ENCODE assay signal across 11 cellular contexts in the genomic region with DNA sequence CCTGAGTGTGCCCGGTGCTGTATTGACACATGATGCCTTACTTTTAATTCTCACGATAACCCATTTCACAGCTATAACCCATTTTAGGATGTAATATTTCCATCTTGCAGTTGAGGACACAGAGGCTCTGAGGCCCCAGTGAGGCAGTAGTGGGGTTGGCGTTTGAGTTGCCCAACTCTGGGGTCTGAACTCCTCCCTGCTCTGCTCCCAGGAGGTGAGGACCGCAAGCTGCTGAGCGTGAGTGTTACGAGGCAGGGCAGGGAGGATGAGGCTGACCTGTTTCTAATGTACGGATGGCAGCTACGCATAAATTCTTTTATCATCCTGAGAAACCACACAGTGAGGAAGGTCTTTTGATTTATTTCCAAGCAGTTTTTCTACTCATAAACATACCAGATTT. TPM values are rescaled to one million over a fixed set of nuclear protein-coding genes. Genes with fewer than 3 reads are reported as not detected.
DNase-seq lines count a peak whose midpoint lies in the region; ATAC-seq and TF ChIP-seq lines count a peak whose summit lies in the region.
"Had no signal": no experiment of that assay in that cellular context is flagged by ENCODE, and none has a peak within 500 bp of the region (broad histone marks: within the 10 kb centered on the region; RNA-seq: fewer than 3 reads in every experiment).

No MANE protein-coding gene starts in this region.

- peaks cover 10% of the 10 kb centered on the region for H3K36me3 Mint-ChIP-seq in activated naive CD4-positive, alpha-beta T cell treated with anti-CD3 and anti-CD28 coated beads for 36 hours (ENCODE audit: low read depth)

- CTCF ChIA-PET in activated naive CD4-positive, alpha-beta T cell treated with anti-CD3 and anti-CD28 coated beads for 36 hours (lab: Charles Lee), result interaction anchor here (1.7 kb wide), 1 partner anchor 35 kb away, joined by 7 read pairs; no protein-coding TSS in a partner anchor

- H3K27ac Mint-ChIP-seq in activated naive CD4-positive, alpha-beta T cell treated with anti-CD3 and anti-CD28 coated beads for 36 hours, result peak overlapping the region; percentile 66

- no peak overlapping the region for H3K4me3 Mint-ChIP-seq in activated naive CD4-positive, alpha-beta T cell treated with anti-CD3 and anti-CD28 coated beads for 36 hours

- no peak for TF ChIP-seq POLR2A in thyroid gland (IDR thresholded peaks at IDR 0.05)

- 89 to 94% methylated on average over 8 of the region's 8 CpGs for WGBS in thyroid gland, 2 donors

- H3K27me3 Mint-ChIP-seq in activated naive CD4-positive, alpha-beta T cell treated with anti-CD3 and anti-CD28 coated beads for 36 hours (ENCODE audit: low read depth), result no peaks in the 10 kb centered on the region

- peaks cover 54% of the 10 kb centered on the region for H3K4me1 ChIP-seq in lower lobe of right lung
- peaks cover 20 to 31% of the 10 kb centered on the region in 2 donors for H3K4me1 ChIP-seq in thyroid gland

- H3K9me3 ChIP-seq in lower lobe of right lung (no peaks in the 10 kb centered on the region), thyroid gland (no peaks in the 10 kb centered on the region)

- H3K36me3 ChIP-seq in lower lobe of right lung (peaks cover 81% of the 10 kb centered on the region), thyroid gland (peaks cover 17 to 19% of the 10 kb centered on the region in 2 donors)

- no peak overlapping the region for H3K4me3 ChIP-seq in lower lobe of right lung
- no peak overlapping the region for H3K4me3 ChIP-seq in thyroid gland (replicated peaks in 1 of 3)

- H3K27ac ChIP-seq in angular gyrus (ENCODE audit: low read depth, low read length) (peak overlapping the region; percentile 98), lower lobe of right lung (peak overlapping the region; percentile 85), thyroid gland (peak overlapping the region; percentile 83 to 94 (median 88))
- H3K27ac ChIP-seq: HL-60 had no signal

- H3K27me3 ChIP-seq in lower lobe of right lung (ENCODE audit: low read depth) (no peaks in the 10 kb centered on the region), thyroid gland (no peaks in the 10 kb centered on the region)

- no peaks in the 10 kb centered on the region for H3K9me3 Mint-ChIP-seq in activated naive CD4-positive, alpha-beta T cell treated with anti-CD3 and anti-CD28 coated beads for 36 hours

- ATAC-seq in lower lobe of right lung, result no peak

- no peak for DNase-seq in activated naive CD4-positive, alpha-beta T cell treated with anti-CD3 and anti-CD28 coated beads for 36 hours
- no peak for DNase-seq in activated naive CD4-positive, alpha-beta T cell treated with Interleukin-2 at 50 U/mL for 16 hours
- DNase-seq in lower lobe of right lung (no peak), thyroid gland (no peak), HUDEP-2 (lab: John Stamatoyannopoulos, UW; ENCODE audit: unreplicated experiment in 76 of 76) (no peak), dedifferentiated amniotic fluid mesenchymal stem cell (ENCODE audit: extremely low spot score) (no peak), NCI-H146 (lab: John Stamatoyannopoulos, UW) (no peak)
- DNase-seq: NCI-H1694; stimulated activated CD4-positive, alpha-beta T cell treated with anti-CD3 and anti-CD28 coated beads, Interleukin-4, amount 100 ng/mL, for 4 hours had no signal

- TF ChIP-seq CTCF in lower lobe of right lung (IDR thresholded peaks at IDR 0.05) (no peak), thyroid gland (IDR thresholded peaks at IDR 0.05) (no peak)

- peaks cover 59% of the 10 kb centered on the region for H3K4me1 Mint-ChIP-seq in activated naive CD4-positive, alpha-beta T cell treated with anti-CD3 and anti-CD28 coated beads for 36 hours (ENCODE audit: low read depth)

- intact Hi-C loops in activated naive CD4-positive, alpha-beta T cell treated with anti-CD3 and anti-CD28 coated beads for 36 hours (cut with micrococcal nuclease), result no loop called here
- intact Hi-C loops in lower lobe of right lung (cut with DNase I), result no loop called here
- intact Hi-C loops in thyroid gland (cut with DNase I), result no loop called here

RNA-seq across cellular contexts. Expression of gene LRRC8A, which starts 11.4 kb away (rescaled TPM):
- 10 to 100 TPM; 13.1 to 13.2 TPM for total RNA-seq in activated naive CD4-positive, alpha-beta T cell treated with anti-CD3 and anti-CD28 coated beads for 36 hours
- total RNA-seq in lower lobe of right lung (45.5 TPM), thyroid gland (10 to 100 TPM; 56.3 to 65.6 (median 61.5) TPM)

RNA-seq across cellular contexts. Expression of gene KYAT1, which starts 11.6 kb away (rescaled TPM):
- total RNA-seq in activated naive CD4-positive, alpha-beta T cell treated with anti-CD3 and anti-CD28 coated beads for 36 hours, result 10 to 100 TPM; 29.6 to 33.6 TPM
- total RNA-seq in lower lobe of right lung (7.1 TPM), thyroid gland (10 to 100 TPM in 3 of 4 donors, 1 to 10 TPM in 1; 5.8 to 12.6 (median 12.3) TPM)

RNA-seq across cellular contexts. Expression of gene PHYHD1, which starts 27.4 kb away (rescaled TPM):
- total RNA-seq in activated naive CD4-positive, alpha-beta T cell treated with anti-CD3 and anti-CD28 coated beads for 36 hours, result under 1 TPM; 0.44 to 0.50 TPM
- total RNA-seq in lower lobe of right lung, result 39.8 TPM
- 10 to 100 TPM; 10.1 to 65.3 (median 39.4) TPM for total RNA-seq in thyroid gland

RNA-seq across cellular contexts. Expression of gene DOLK, which starts 54.0 kb away (rescaled TPM):
- 1 to 10 TPM; 2.5 to 2.7 TPM for total RNA-seq in activated naive CD4-positive, alpha-beta T cell treated with anti-CD3 and anti-CD28 coated beads for 36 hours
- total RNA-seq in lower lobe of right lung (14.4 TPM), thyroid gland (10 to 100 TPM; 21.1 to 25.2 (median 22.2) TPM)

RNA-seq across cellular contexts. Expression of gene NUP188, which starts 54.1 kb away (rescaled TPM):
- total RNA-seq in activated naive CD4-positive, alpha-beta T cell treated with anti-CD3 and anti-CD28 coated beads for 36 hours, result 100 to 1,000 TPM; 101 to 112 TPM
- total RNA-seq in lower lobe of right lung (42.4 TPM), thyroid gland (10 to 100 TPM; 27.1 to 78.2 (median 35.8) TPM)

Comparison
In these comparisons a context has a peak if more than half of its experiments do, and no peak if none do; other contexts are left out.
1. RNA of gene PHYHD1, which starts 27.4 kb away (total RNA-seq): 10.1 to 65.3 TPM in thyroid gland and 39.8 TPM in lower lobe of right lung (single experiment); 0.44 to 0.50 TPM in activated naive CD4-positive, alpha-beta T cell treated with anti-CD3 and anti-CD28 coated beads for 36 hours; every median in the first group is over 4 times any median in the second.
2. Peak in every context shown above with its lines, with median percentiles within 50 percentile points of each other: H3K27ac ChIP-seq.